ENCODE assay signal across 16 cellular contexts in the genomic region with DNA sequence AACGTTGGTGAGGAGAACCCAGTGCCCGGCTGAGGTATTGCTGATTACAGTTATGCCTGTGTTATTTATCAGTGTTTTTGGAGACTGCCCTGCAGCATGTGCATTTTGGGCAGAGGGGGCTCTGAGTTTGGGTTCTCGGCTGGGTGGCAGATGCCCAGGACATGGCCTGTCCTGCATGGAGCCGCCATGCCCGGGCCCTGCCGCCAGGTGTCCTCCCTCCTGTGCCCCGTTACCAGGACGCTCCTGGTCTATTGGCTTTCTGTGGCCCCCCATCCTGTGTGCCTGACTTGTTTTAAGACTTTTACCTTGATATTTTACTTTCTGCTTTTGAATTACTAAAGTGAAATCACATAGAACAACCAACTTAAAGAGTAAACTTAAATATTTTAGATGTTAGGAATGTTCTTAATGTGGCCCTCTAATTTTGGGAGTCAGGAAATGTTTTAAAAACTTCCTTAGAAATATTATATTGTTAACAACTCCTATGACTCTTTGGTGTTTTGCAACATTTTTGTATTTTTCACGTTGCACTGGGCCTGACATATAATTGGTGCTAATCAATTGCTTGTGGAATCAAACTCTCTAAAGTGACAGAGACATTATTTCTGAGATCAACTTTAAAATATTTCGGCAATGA. TPM values are rescaled to one million over a fixed set of nuclear protein-coding genes. Genes with fewer than 3 reads are reported as not detected.
DNase-seq lines count a peak whose midpoint lies in the region; ATAC-seq and TF ChIP-seq lines count a peak whose summit lies in the region.
"Had no signal": no experiment of that assay in that cellular context is flagged by ENCODE, and none has a peak within 500 bp of the region (broad histone marks: within the 10 kb centered on the region; RNA-seq: fewer than 3 reads in every experiment).

No MANE protein-coding gene starts in this region.

- no peaks in the 10 kb centered on the region for H3K36me3 ChIP-seq in Karpas-422 (ENCODE audit: insufficient read depth, low read length)
- H3K36me3 ChIP-seq: colonic mucosa had no signal

- no peak overlapping the region for H2AFZ ChIP-seq in Karpas-422 (ENCODE audit: low read length)

- no peak for ATAC-seq in activated CD4-positive, alpha-beta T cell treated with anti-CD3 and anti-CD28 coated beads for 36 hours
- no peak for ATAC-seq in GM21619 (IDR thresholded peaks at IDR 0.05; ENCODE audit: unreplicated experiment)
- no peak for ATAC-seq in GM18502 (IDR thresholded peaks at IDR 0.05; ENCODE audit: poor library complexity, unreplicated experiment)
- ATAC-seq: activated CD8-positive, alpha-beta memory T cell treated with anti-CD3 and anti-CD28 coated beads, Interleukin-2, amount 10 ng/mL, durations not matched to agents 7 days and 5 days; right cardiac atrium had no signal

- CTCF ChIA-PET in activated CD4-positive, alpha-beta T cell treated with anti-CD3 and anti-CD28 coated beads for 36 hours (lab: Charles Lee), result interaction anchor here (0.6 kb wide), 1 partner anchor 391 kb away, joined by 3 read pairs; no protein-coding TSS in a partner anchor

- peak; percentile 49 for TF ChIP-seq CTCF in chondrocyte (IDR thresholded peaks at IDR 0.05)
- TF ChIP-seq CTCF in retinal pigment epithelial cell (conservative IDR thresholded peaks at IDR 0.05; ENCODE audit: low read depth, low read length), result peak; percentile 13

- H3K9me2 ChIP-seq in Karpas-422 (replicated peaks; ENCODE audit: insufficient read depth, low read length), result no peaks in the 10 kb centered on the region

- no peaks in the 10 kb centered on the region for H3K79me2 ChIP-seq in Karpas-422 (ENCODE audit: low read length)

- no peaks in the 10 kb centered on the region for H3K9me3 Mint-ChIP-seq in activated CD4-positive, alpha-beta T cell treated with anti-CD3 and anti-CD28 coated beads for 36 hours (ENCODE audit: low read depth)
- no peaks in the 10 kb centered on the region for H3K9me3 Mint-ChIP-seq in activated CD4-positive, alpha-beta T cell treated with anti-CD3 and anti-CD28 coated beads, Interleukin-2, amount 10 ng/mL, durations not matched to agents 24 days and 14 days
- no peaks in the 10 kb centered on the region for H3K9me3 Mint-ChIP-seq in chondrocyte (ENCODE audit: low read depth)
- H3K9me3 Mint-ChIP-seq: activated naive CD8-positive, alpha-beta T cell treated with anti-CD3 and anti-CD28 coated beads for 36 hours; T-helper 1 cell treated with Interleukin-12 subunit alpha and Interleukin-12 subunit beta and Interleukin-4 antibody, amounts not matched to agents 30 μg/mL and 1 μg/mL, for 36 hours had no signal

- no peak overlapping the region for H3K9ac ChIP-seq in Karpas-422 (ENCODE audit: low read length)

- POLR2A ChIA-PET in activated CD4-positive, alpha-beta T cell treated with anti-CD3 and anti-CD28 coated beads for 36 hours (lab: Charles Lee), result no interaction called here

- H3K4me1 ChIP-seq in Karpas-422 (ENCODE audit: low read length), result peaks cover under 1% of the 10 kb centered on the region; the same call in 1 of the 2 replicates
- H3K4me1 ChIP-seq: colonic mucosa, testis had no signal

- no peaks in the 10 kb centered on the region for H3K36me3 Mint-ChIP-seq in activated CD4-positive, alpha-beta T cell treated with anti-CD3 and anti-CD28 coated beads for 36 hours (ENCODE audit: low read depth)
- no peaks in the 10 kb centered on the region for H3K36me3 Mint-ChIP-seq in activated CD4-positive, alpha-beta T cell treated with anti-CD3 and anti-CD28 coated beads, Interleukin-2, amount 10 ng/mL, durations not matched to agents 24 days and 14 days (ENCODE audit: low read depth)
- H3K36me3 Mint-ChIP-seq in chondrocyte (ENCODE audit: low read depth), result no peaks in the 10 kb centered on the region
- H3K36me3 Mint-ChIP-seq: activated CD8-positive, alpha-beta memory T cell treated with anti-CD3 and anti-CD28 coated beads, Interleukin-2, amount 10 ng/mL, durations not matched to agents 7 days and 5 days; activated naive CD8-positive, alpha-beta T cell treated with anti-CD3 and anti-CD28 coated beads for 36 hours had no signal

- peaks cover 3% of the 10 kb centered on the region for H3K27me3 Mint-ChIP-seq in activated CD4-positive, alpha-beta T cell treated with anti-CD3 and anti-CD28 coated beads for 36 hours
- H3K27me3 Mint-ChIP-seq in activated CD4-positive, alpha-beta T cell treated with anti-CD3 and anti-CD28 coated beads, Interleukin-2, amount 10 ng/mL, durations not matched to agents 24 days and 14 days, result peaks cover 2% of the 10 kb centered on the region
- H3K27me3 Mint-ChIP-seq in chondrocyte (ENCODE audit: low read depth), result peaks cover 25% of the 10 kb centered on the region

- H4K20me1 ChIP-seq in Karpas-422 (ENCODE audit: insufficient read depth, low read depth, low read length), result no peaks in the 10 kb centered on the region

- no peak overlapping the region for H3K4me3 Mint-ChIP-seq in activated CD4-positive, alpha-beta T cell treated with anti-CD3 and anti-CD28 coated beads for 36 hours
- no peak overlapping the region for H3K4me3 Mint-ChIP-seq in activated CD4-positive, alpha-beta T cell treated with anti-CD3 and anti-CD28 coated beads, Interleukin-2, amount 10 ng/mL, durations not matched to agents 24 days and 14 days
- H3K4me3 Mint-ChIP-seq in chondrocyte (ENCODE audit: unreplicated experiment), result no peak overlapping the region
- H3K4me3 Mint-ChIP-seq: activated CD8-positive, alpha-beta memory T cell treated with anti-CD3 and anti-CD28 coated beads, Interleukin-2, amount 10 ng/mL, durations not matched to agents 7 days and 5 days; activated naive CD8-positive, alpha-beta T cell treated with anti-CD3 and anti-CD28 coated beads for 36 hours; T-helper 1 cell treated with Interleukin-12 subunit alpha and Interleukin-12 subunit beta and Interleukin-4 antibody, amounts not matched to agents 30 μg/mL and 1 μg/mL, for 36 hours had no signal

- H3K4me2 ChIP-seq in Karpas-422 (ENCODE audit: low read depth, low read length, poor library complexity, severe bottlenecking), result no peak overlapping the region

- H3K27me3 ChIP-seq in Karpas-422 (ENCODE audit: low read length), result no peaks in the 10 kb centered on the region
- H3K27me3 ChIP-seq: colonic mucosa, testis had no signal

- DNase-seq in activated CD4-positive, alpha-beta T cell treated with anti-CD3 and anti-CD28 coated beads for 36 hours, result peak; percentile 18
- no peak for DNase-seq in activated CD4-positive, alpha-beta T cell treated with anti-CD3 and anti-CD28 coated beads, Interleukin-2, amount 10 ng/mL, durations not matched to agents 24 days and 14 days
- DNase-seq in Karpas-422 (peak; percentile 76), chondrocyte (ENCODE audit: low spot score) (no peak), retinal pigment epithelial cell (ENCODE audit: low read depth) (no peak), GF-D8 (lab: John Stamatoyannopoulos, UW) (no peak)
- DNase-seq: activated CD8-positive, alpha-beta memory T cell treated with anti-CD3 and anti-CD28 coated beads, Interleukin-2, amount 10 ng/mL, durations not matched to agents 7 days and 5 days; activated naive CD8-positive, alpha-beta T cell treated with anti-CD3 and anti-CD28 coated beads for 36 hours; colonic mucosa; DND-41; NCI-H1930; testis had no signal

- intact Hi-C loops in activated CD4-positive, alpha-beta T cell treated with anti-CD3 and anti-CD28 coated beads for 36 hours (cut with DNase I, micrococcal nuclease), result loop anchor here in 1 of 2 experiments (5.0 kb wide), 1 partner anchor 171 kb away; no protein-coding TSS in a partner anchor
- intact Hi-C loops in activated CD4-positive, alpha-beta T cell treated with anti-CD3 and anti-CD28 coated beads, Interleukin-2, amount 10 ng/mL, durations not matched to agents 24 days and 14 days (cut with micrococcal nuclease), result no loop called here

- H3K4me1 Mint-ChIP-seq in activated CD4-positive, alpha-beta T cell treated with anti-CD3 and anti-CD28 coated beads for 36 hours, result no peaks in the 10 kb centered on the region
- H3K4me1 Mint-ChIP-seq in activated CD4-positive, alpha-beta T cell treated with anti-CD3 and anti-CD28 coated beads, Interleukin-2, amount 10 ng/mL, durations not matched to agents 24 days and 14 days, result no peaks in the 10 kb centered on the region
- no peaks in the 10 kb centered on the region for H3K4me1 Mint-ChIP-seq in chondrocyte (ENCODE audit: low read depth)
- H3K4me1 Mint-ChIP-seq: activated CD8-positive, alpha-beta memory T cell treated with anti-CD3 and anti-CD28 coated beads, Interleukin-2, amount 10 ng/mL, durations not matched to agents 7 days and 5 days; activated naive CD8-positive, alpha-beta T cell treated with anti-CD3 and anti-CD28 coated beads for 36 hours had no signal

- no peak overlapping the region for H3K4me3 ChIP-seq in Karpas-422 (ENCODE audit: low read length)
- no peak overlapping the region for H3K4me3 ChIP-seq in retinal pigment epithelial cell (ENCODE audit: low read length)
- H3K4me3 ChIP-seq: colonic mucosa, testis had no signal

- H3K27ac Mint-ChIP-seq in activated CD4-positive, alpha-beta T cell treated with anti-CD3 and anti-CD28 coated beads for 36 hours, result no peak overlapping the region
- H3K27ac Mint-ChIP-seq in activated CD4-positive, alpha-beta T cell treated with anti-CD3 and anti-CD28 coated beads, Interleukin-2, amount 10 ng/mL, durations not matched to agents 24 days and 14 days, result no peak overlapping the region
- no peak overlapping the region for H3K27ac Mint-ChIP-seq in chondrocyte (ENCODE audit: unreplicated experiment)
- H3K27ac Mint-ChIP-seq: activated CD8-positive, alpha-beta memory T cell treated with anti-CD3 and anti-CD28 coated beads, Interleukin-2, amount 10 ng/mL, durations not matched to agents 7 days and 5 days; activated naive CD8-positive, alpha-beta T cell treated with anti-CD3 and anti-CD28 coated beads for 36 hours; T-helper 1 cell treated with Interleukin-12 subunit alpha and Interleukin-12 subunit beta and Interleukin-4 antibody, amounts not matched to agents 30 μg/mL and 1 μg/mL, for 36 hours had no signal

- no peak overlapping the region for H3K27ac ChIP-seq in Karpas-422 (ENCODE audit: low read length)
- H3K27ac ChIP-seq: colonic mucosa, testis had no signal

- no peaks in the 10 kb centered on the region for H3K9me3 ChIP-seq in Karpas-422 (ENCODE audit: low read length)
- H3K9me3 ChIP-seq: colonic mucosa, testis had no signal

RNA-seq across cellular contexts. Expression of gene PRIMA1, which starts 51.8 kb away (rescaled TPM):
- total RNA-seq in activated CD4-positive, alpha-beta T cell treated with anti-CD3 and anti-CD28 coated beads for 36 hours, result not detected
- total RNA-seq in activated CD4-positive, alpha-beta T cell treated with anti-CD3 and anti-CD28 coated beads, Interleukin-2, amount 10 ng/mL, durations not matched to agents 24 days and 14 days, result not detected in 2 replicates
- not detected in 2 replicates for total RNA-seq in Karpas-422 (2014; rRNA removed; shearing (Covaris generic); ENCODE audit: low replicate concordance)
- total RNA-seq in chondrocyte, result not detected in 3 replicates
- total RNA-seq: activated CD8-positive, alpha-beta memory T cell treated with anti-CD3 and anti-CD28 coated beads, Interleukin-2, amount 10 ng/mL, durations not matched to agents 7 days and 5 days; activated naive CD8-positive, alpha-beta T cell treated with anti-CD3 and anti-CD28 coated beads for 36 hours had no signal

Comparison
In these comparisons a context has a peak if more than half of its experiments do, and no peak if none do; other contexts are left out.
1. DNase-seq: peak in activated CD4-positive, alpha-beta T cell treated with anti-CD3 and anti-CD28 coated beads for 36 hours (single experiment) and Karpas-422 (single experiment); none in activated CD4-positive, alpha-beta T cell treated with anti-CD3 and anti-CD28 coated beads, Interleukin-2, amount 10 ng/mL, durations not matched to agents 24 days and 14 days (single experiment), chondrocyte (single experiment), retinal pigment epithelial cell (single experiment) and GF-D8 (single experiment).